ENCODE assay signal across 8 cellular contexts in the genomic region with DNA sequence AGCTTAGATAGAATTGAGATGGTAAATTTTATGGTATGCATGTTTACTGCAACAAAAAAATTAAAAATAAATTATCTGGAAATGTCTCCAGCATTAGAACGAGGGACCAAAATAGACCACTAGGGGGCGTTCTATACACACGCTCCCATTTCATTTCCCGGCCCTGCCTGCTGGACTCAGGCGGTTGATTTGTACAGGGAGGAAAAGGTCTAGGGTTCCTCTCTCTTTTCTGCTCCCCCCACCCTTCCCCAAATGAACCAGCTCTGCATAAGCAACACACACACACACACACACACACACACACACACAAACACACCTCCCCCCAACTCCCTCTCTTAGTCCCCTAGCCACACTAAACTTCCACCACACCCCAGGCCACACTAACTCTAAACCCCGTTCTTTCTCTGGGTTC.
DNase-seq lines count a peak whose midpoint lies in the region; ATAC-seq lines count a peak whose summit lies in the region.

No MANE protein-coding gene starts in this region.

- ATAC-seq in GM18858 (IDR thresholded peaks at IDR 0.05; ENCODE audit: unreplicated experiment): no peak

- DNase-seq in SIG-M5 treated with dmso at 0.1 percent for 504 hours (lab: John Stamatoyannopoulos, UW; ENCODE audit: unreplicated experiment): peak; percentile 63
- no peak for DNase-seq in SIG-M5 (lab: John Stamatoyannopoulos, UW)
- DNase-seq in NCI-H187 treated with DMSO at 0.1 percent for 48 hours (lab: John Stamatoyannopoulos, UW): peak; percentile 20
- peak; percentile 44 for DNase-seq in T-helper 9 cell
- peak; percentile 79 for DNase-seq in astrocyte of the hippocampus (ENCODE audit: low read depth, low spot score)
- peak; percentile 81 for DNase-seq in iPS-NIHi7 (ENCODE audit: extremely low spot score)
- DNase-seq in stimulated activated CD4-positive, alpha-beta T cell treated with anti-CD3 and anti-CD28 coated beads, Interleukin-12 subunit alpha, Interleukin-12 subunit beta, amount 100 ng/mL, for 48 hours (ENCODE audit: low read depth in 2 of 3, low spot score in 1 of 3): peak; percentile 40 to 83 (median 44)
